Comparison of ENCODE assay signal across 1 cellular context in the genomic region with DNA sequence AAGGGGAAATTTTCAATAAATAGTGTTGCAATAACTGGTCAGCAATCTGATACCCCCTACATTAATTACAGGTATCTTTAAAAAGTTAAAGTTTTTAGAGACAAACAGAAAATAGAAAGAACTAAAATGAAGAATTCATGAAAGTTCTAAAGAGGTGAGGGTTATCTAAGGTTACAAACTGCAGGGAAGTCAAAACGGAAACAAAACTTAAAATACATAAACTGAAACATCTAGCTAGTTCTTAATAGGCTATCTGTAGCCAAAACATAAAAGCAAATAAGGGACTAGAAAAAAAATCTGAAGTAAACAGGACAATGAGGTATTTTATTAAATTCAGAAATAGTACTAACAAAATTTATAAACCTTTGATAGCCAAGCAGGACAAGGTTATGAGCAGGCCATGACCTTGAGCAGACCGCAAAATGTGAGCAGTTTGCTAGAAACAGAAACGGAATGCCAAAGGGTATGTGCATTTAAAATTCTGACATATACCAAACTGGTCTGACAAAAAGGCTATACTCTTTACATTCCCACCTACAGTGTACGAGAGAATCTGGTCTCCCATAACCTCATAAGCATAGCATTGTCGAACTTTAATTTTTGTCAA. TPM values are rescaled to one million over a fixed set of nuclear protein-coding genes. Genes with fewer than 3 reads are reported as not detected.
"Had no signal": no experiment of that assay in that cellular context is flagged by ENCODE, and none has a peak within 500 bp of the region (broad histone marks: within the 10 kb centered on the region; RNA-seq: fewer than 3 reads in every experiment).

No MANE protein-coding gene starts in this region.

RNA-seq across cellular contexts. Expression of gene SRRM3, which starts 56.9 kb away (rescaled TPM):
- total RNA-seq: skeletal muscle tissue had no signal
